In the genomic region with DNA sequence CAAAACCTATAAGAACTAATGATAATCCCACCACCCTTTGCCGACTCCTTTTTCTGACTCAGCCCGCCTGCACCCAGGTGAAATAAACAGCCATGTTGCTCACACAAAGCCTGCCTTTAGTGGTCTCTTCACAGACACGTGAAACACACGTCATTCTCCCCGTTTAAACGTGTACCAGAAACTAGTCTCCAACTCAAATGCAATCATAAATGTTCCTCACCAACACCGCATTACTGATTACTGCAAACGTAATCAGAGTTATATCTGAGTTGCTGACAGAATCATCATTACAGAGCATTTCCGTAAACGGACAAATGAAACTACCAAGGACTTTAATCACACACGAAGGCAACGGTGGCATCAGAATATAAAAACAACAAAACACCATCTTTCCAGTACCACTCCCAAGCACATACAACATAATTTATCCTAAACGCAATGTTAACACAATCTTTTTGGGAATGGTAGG, we compare ENCODE assay signal across 8 cellular contexts. TPM values are rescaled to one million over a fixed set of nuclear protein-coding genes. Genes with fewer than 3 reads are reported as not detected.
DNase-seq lines count a peak whose midpoint lies in the region; ATAC-seq and TF ChIP-seq lines count a peak whose summit lies in the region.

No MANE protein-coding gene starts in this region.

- H3K4me1 ChIP-seq in muscle layer of colon (ENCODE audit: insufficient read depth, low read length): peaks cover 42% of the 10 kb centered on the region

- peak overlapping the region; percentile 100 for H3K27ac Mint-ChIP-seq in stimulated activated naive CD8-positive, alpha-beta T cell treated with anti-CD3 and anti-CD28 coated beads, Interleukin-15, amount 100 ng/mL, for 72 hours

- peaks cover 59% of the 10 kb centered on the region for H3K4me1 Mint-ChIP-seq in stimulated activated naive CD8-positive, alpha-beta T cell treated with anti-CD3 and anti-CD28 coated beads, Interleukin-15, amount 100 ng/mL, for 72 hours

- H3K4me3 ChIP-seq in dorsolateral prefrontal cortex (peak overlapping the region; percentile 51 to 100 (median 94)), muscle layer of colon (ENCODE audit: low read depth in 1 of 2, low read length in 2 of 2) (peak overlapping the region; percentile 93 to 99)

- H3K36me3 ChIP-seq in muscle layer of colon (ENCODE audit: insufficient read depth, low read length): peaks cover 23% of the 10 kb centered on the region

- H3K9me3 ChIP-seq in muscle layer of colon (ENCODE audit: low read length): no peaks in the 10 kb centered on the region

- no peaks in the 10 kb centered on the region for H3K9me3 Mint-ChIP-seq in stimulated activated naive CD8-positive, alpha-beta T cell treated with anti-CD3 and anti-CD28 coated beads, Interleukin-15, amount 100 ng/mL, for 72 hours

- peak overlapping the region; percentile 99 to 100 (median 100) for H3K27ac ChIP-seq in dorsolateral prefrontal cortex
- peak overlapping the region; percentile 100 for H3K27ac ChIP-seq in muscle layer of colon (ENCODE audit: low read depth, low read length)

- peak overlapping the region; percentile 93 for H3K9ac ChIP-seq in muscle layer of colon (ENCODE audit: low read length)

- intact Hi-C loops in dorsolateral prefrontal cortex (cut with DNase I): loop anchor here (5.0 to 10.0 kb wide), 3 partner anchors 50 to 555 kb away; a partner anchor contains a TSS

- H3K4me3 Mint-ChIP-seq in stimulated activated naive CD8-positive, alpha-beta T cell treated with anti-CD3 and anti-CD28 coated beads, Interleukin-15, amount 100 ng/mL, for 72 hours: peak overlapping the region; percentile 87 to 94

- H3K27me3 ChIP-seq in dorsolateral prefrontal cortex: no peaks in the 10 kb centered on the region
- no peaks in the 10 kb centered on the region for H3K27me3 ChIP-seq in muscle layer of colon (ENCODE audit: control insufficient read depth in 1 of 2, insufficient read depth in 2 of 2, low read length in 2 of 2)

- no peaks in the 10 kb centered on the region for H3K27me3 Mint-ChIP-seq in stimulated activated naive CD8-positive, alpha-beta T cell treated with anti-CD3 and anti-CD28 coated beads, Interleukin-15, amount 100 ng/mL, for 72 hours

- DNase-seq in ELF-1 (ENCODE audit: low read depth, low spot score): peak; percentile 53
- DNase-seq in Kasumi-1 (lab: John Stamatoyannopoulos, UW): peak; percentile 19 to 32
- DNase-seq in activated CD4-positive, alpha-beta T cell treated with anti-CD3 and anti-CD28 coated beads for 48 hours: peak; percentile 78
- DNase-seq in dorsolateral prefrontal cortex: no peak
- DNase-seq in stimulated activated naive CD8-positive, alpha-beta T cell treated with anti-CD3 and anti-CD28 coated beads, Interleukin-15, amount 100 ng/mL, for 72 hours: peak; percentile 65 to 76
- no peak for DNase-seq in HPDE6-E6E7 (ENCODE audit: extremely low spot score)
- no peak for DNase-seq in ecto neural progenitor cell (ENCODE audit: low spot score)

- peak; percentile 73 for ATAC-seq in stimulated activated naive CD8-positive, alpha-beta T cell treated with anti-CD3 and anti-CD28 coated beads, Interleukin-15, amount 100 ng/mL, for 72 hours

- no peak for TF ChIP-seq CTCF in dorsolateral prefrontal cortex (IDR thresholded peaks at IDR 0.05 in 54 of 56, conservative IDR thresholded peaks at IDR 0.05 in 2 of 56; ENCODE audit: low read depth in 1 of 56, partially characterized antibody in 56 of 56)

RNA-seq across cellular contexts. Expression of a gene that starts 1.9 kb away (rescaled TPM):
- 100 to 1,000 TPM; 115 to 437 (median 174) TPM for total RNA-seq in dorsolateral prefrontal cortex

RNA-seq across cellular contexts. Expression of a gene that starts 26.3 kb away (rescaled TPM):
- total RNA-seq in dorsolateral prefrontal cortex: 10 to 100 TPM; 16.4 to 56.9 (median 33.7) TPM

RNA-seq across cellular contexts. Expression of a gene that starts 26.6 kb away (rescaled TPM):
- total RNA-seq in dorsolateral prefrontal cortex: 10 to 100 TPM; 16.7 to 46.3 (median 29.7) TPM

RNA-seq across cellular contexts. Expression of a gene that starts 50.9 kb away (rescaled TPM):
- 100 to 1,000 TPM in 98 of 120 experiments, 10 to 100 TPM in 22; 80.5 to 158 (median 116) TPM for total RNA-seq in dorsolateral prefrontal cortex

Comparison
In these comparisons a context has a peak if more than half of its experiments do, and no peak if none do; other contexts are left out.
1. DNase-seq: peak in ELF-1 (single experiment), Kasumi-1 (2 of 2), activated CD4-positive, alpha-beta T cell treated with anti-CD3 and anti-CD28 coated beads for 48 hours (single experiment) and stimulated activated naive CD8-positive, alpha-beta T cell treated with anti-CD3 and anti-CD28 coated beads, Interleukin-15, amount 100 ng/mL, for 72 hours (2 of 2); none in dorsolateral prefrontal cortex (0 of 10), HPDE6-E6E7 (single experiment) and ecto neural progenitor cell (single experiment).